ENCODE assay signal across 1 cellular context in genomic region chr1:56456426-56457101, GRCh38.
A peak's percentile ranks its signal among the peaks of the same experiment; 100 is the strongest.
TF ChIP-seq lines count a peak whose summit lies in the region.

No MANE protein-coding gene starts in this region.

TF ChIP-seq in HepG2, 621 proteins besides CTCF, POLR2A, EP300 and RAD21 (continued from another document and continues in another):
- TF ChIP-seq, protein P1, sequence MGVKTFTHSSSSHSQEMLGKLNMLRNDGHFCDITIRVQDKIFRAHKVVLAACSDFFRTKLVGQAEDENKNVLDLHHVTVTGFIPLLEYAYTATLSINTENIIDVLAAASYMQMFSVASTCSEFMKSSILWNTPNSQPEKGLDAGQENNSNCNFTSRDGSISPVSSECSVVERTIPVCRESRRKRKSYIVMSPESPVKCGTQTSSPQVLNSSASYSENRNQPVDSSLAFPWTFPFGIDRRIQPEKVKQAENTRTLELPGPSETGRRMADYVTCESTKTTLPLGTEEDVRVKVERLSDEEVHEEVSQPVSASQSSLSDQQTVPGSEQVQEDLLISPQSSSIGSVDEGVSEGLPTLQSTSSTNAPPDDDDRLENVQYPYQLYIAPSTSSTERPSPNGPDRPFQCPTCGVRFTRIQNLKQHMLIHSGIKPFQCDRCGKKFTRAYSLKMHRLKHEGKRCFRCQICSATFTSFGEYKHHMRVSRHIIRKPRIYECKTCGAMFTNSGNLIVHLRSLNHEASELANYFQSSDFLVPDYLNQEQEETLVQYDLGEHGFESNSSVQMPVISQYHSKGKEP (CRISPR knock-in tag; IDR thresholded peaks at IDR 0.05): no peak
- TF ChIP-seq CHCHD3 (CRISPR knock-in tag; IDR thresholded peaks at IDR 0.05) (no peak), ZBTB2 (CRISPR knock-in tag; IDR thresholded peaks at IDR 0.05; ENCODE audit: low read depth) (no peak), ZNF362 (CRISPR knock-in tag; IDR thresholded peaks at IDR 0.05; ENCODE audit: borderline replicate concordance) (no peak), ZMYM2 (CRISPR knock-in tag; IDR thresholded peaks at IDR 0.05) (no peak), MEIS2 (CRISPR knock-in tag; IDR thresholded peaks at IDR 0.05) (peak; percentile 37; the same call in 1 of the 2 replicates), AGO2 (optimal IDR thresholded peaks at IDR 0.05; ENCODE audit: low read depth, low read length) (no peak), RFX3 (CRISPR knock-in tag; IDR thresholded peaks at IDR 0.05) (no peak), ZNF747 (CRISPR knock-in tag; IDR thresholded peaks at IDR 0.05; ENCODE audit: borderline replicate concordance) (no peak), ZSCAN9 (CRISPR knock-in tag; IDR thresholded peaks at IDR 0.05; ENCODE audit: borderline replicate concordance) (no peak), GMEB2 (CRISPR knock-in tag; IDR thresholded peaks at IDR 0.05; ENCODE audit: low read depth) (no peak), HNRNPL (IDR thresholded peaks at IDR 0.05; ENCODE audit: low read depth, low read length) (no peak), ZNF274 (CRISPR knock-in tag; IDR thresholded peaks at IDR 0.05) (no peak), SRY (CRISPR knock-in tag; IDR thresholded peaks at IDR 0.05) (no peak), PAF1 (CRISPR knock-in tag; IDR thresholded peaks at IDR 0.05) (no peak), TRIM22 (IDR thresholded peaks at IDR 0.05) (no peak), SSRP1 (CRISPR knock-in tag; IDR thresholded peaks at IDR 0.05) (no peak), DMAP1 (CRISPR knock-in tag; IDR thresholded peaks at IDR 0.05) (no peak), KDM5B (CRISPR knock-in tag; IDR thresholded peaks at IDR 0.05; ENCODE audit: borderline replicate concordance) (no peak), DNMT3B (CRISPR knock-in tag; conservative IDR thresholded peaks at IDR 0.05) (0 out of 2 replicates have a peak, but pooled peaks have one; percentile 4), ZNF337 (CRISPR knock-in tag; IDR thresholded peaks at IDR 0.05; ENCODE audit: borderline replicate concordance, low read depth) (no peak), ZNF766 (CRISPR knock-in tag; IDR thresholded peaks at IDR 0.05; ENCODE audit: borderline replicate concordance) (no peak), ZNF292 (CRISPR knock-in tag; IDR thresholded peaks at IDR 0.05; ENCODE audit: borderline replicate concordance, low read depth) (no peak), ZNF383 (CRISPR knock-in tag; IDR thresholded peaks at IDR 0.05; ENCODE audit: borderline replicate concordance) (no peak), CEBPG (CRISPR knock-in tag; IDR thresholded peaks at IDR 0.05) (peak; percentile 30; the same call in 1 of the 2 replicates), ELF1 (CRISPR knock-in tag; IDR thresholded peaks at IDR 0.05) (0 out of 2 replicates have a peak, but pooled peaks have one; percentile 26), ZEB1 (IDR thresholded peaks at IDR 0.05; ENCODE audit: insufficient replicate concordance, low read depth) (peak; percentile 63), ZNF629 (CRISPR knock-in tag; conservative IDR thresholded peaks at IDR 0.05) (0 out of 2 replicates have a peak, but pooled peaks have one; percentile 51), ZSCAN20 (CRISPR knock-in tag; IDR thresholded peaks at IDR 0.05; ENCODE audit: borderline replicate concordance) (no peak), REL (CRISPR knock-in tag; conservative IDR thresholded peaks at IDR 0.05) (no peak), ZNF234 (CRISPR knock-in tag; conservative IDR thresholded peaks at IDR 0.05) (no peak), ARNT2 (CRISPR knock-in tag; IDR thresholded peaks at IDR 0.05; ENCODE audit: low read depth) (no peak), NFE2 (CRISPR knock-in tag; IDR thresholded peaks at IDR 0.05) (no peak), PAXIP1 (CRISPR knock-in tag; conservative IDR thresholded peaks at IDR 0.05) (0 out of 2 replicates have a peak, but pooled peaks have one; percentile 30), SMAD1 (CRISPR knock-in tag; IDR thresholded peaks at IDR 0.05; ENCODE audit: borderline replicate concordance, low read depth) (no peak), GABPA (IDR thresholded peaks at IDR 0.05; ENCODE audit: low read depth, low read length) (no peak), GABPA (CRISPR knock-in tag; IDR thresholded peaks at IDR 0.05; ENCODE audit: low read depth) (no peak), CREB1 (IDR thresholded peaks at IDR 0.05) (no peak), CREB1 (CRISPR knock-in tag; IDR thresholded peaks at IDR 0.05) (peak; percentile 65), PITX1 (CRISPR knock-in tag; IDR thresholded peaks at IDR 0.05) (no peak)
- TF ChIP-seq, protein P2, sequence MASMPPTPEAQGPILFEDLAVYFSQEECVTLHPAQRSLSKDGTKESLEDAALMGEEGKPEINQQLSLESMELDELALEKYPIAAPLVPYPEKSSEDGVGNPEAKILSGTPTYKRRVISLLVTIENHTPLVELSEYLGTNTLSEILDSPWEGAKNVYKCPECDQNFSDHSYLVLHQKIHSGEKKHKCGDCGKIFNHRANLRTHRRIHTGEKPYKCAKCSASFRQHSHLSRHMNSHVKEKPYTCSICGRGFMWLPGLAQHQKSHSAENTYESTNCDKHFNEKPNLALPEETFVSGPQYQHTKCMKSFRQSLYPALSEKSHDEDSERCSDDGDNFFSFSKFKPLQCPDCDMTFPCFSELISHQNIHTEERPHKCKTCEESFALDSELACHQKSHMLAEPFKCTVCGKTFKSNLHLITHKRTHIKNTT (CRISPR knock-in tag; IDR thresholded peaks at IDR 0.05): no peak
- TF ChIP-seq, protein P3, sequence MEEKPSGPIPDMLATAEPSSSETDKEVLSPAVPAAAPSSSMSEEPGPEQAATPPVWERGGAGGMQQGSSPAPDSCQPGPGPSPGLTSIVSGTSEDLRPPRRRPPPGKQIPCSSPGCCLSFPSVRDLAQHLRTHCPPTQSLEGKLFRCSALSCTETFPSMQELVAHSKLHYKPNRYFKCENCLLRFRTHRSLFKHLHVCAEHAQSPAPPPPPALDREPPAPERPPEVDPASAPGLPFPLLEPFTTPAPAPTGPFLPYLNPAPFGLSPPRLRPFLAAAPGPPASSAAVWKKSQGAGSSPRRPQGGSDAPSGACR (CRISPR knock-in tag; IDR thresholded peaks at IDR 0.05): no peak
- TF ChIP-seq, protein P4, sequence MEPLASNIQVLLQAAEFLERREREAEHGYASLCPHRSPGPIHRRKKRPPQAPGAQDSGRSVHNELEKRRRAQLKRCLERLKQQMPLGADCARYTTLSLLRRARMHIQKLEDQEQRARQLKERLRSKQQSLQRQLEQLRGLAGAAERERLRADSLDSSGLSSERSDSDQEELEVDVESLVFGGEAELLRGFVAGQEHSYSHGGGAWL (CRISPR knock-in tag; IDR thresholded peaks at IDR 0.05): no peak
